ENCODE assay signal across 25 cellular contexts in the genomic region with DNA sequence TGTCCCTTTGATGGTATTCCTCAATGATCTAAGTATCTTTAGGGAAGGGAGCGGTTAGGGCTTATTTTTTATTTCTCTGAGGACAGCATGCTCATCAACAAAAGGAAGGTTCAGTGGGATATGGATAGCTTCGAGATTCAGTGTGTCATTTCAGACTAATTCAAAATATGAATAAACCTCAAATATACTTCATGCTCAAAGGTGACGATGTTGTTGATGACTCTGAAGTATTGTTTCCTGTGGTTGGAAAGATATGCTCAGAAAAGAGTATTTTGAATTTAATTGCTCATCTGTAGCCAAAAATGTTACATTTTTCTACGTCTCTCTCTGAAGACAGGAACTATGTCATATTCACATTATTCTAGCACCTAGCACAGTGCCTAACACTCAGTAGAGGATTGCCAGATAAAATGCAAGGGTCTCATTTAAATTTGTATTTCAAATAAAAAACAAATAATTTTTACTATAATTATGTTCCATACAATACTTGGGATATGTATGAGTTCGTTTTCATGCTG. TPM values are rescaled to one million over a fixed set of nuclear protein-coding genes. Genes with fewer than 3 reads are reported as not detected.
A peak's percentile ranks its signal among the peaks of the same experiment; 100 is the strongest.
DNase-seq lines count a peak whose midpoint lies in the region; ATAC-seq lines count a peak whose summit lies in the region.
"Had no signal": no experiment of that assay in that cellular context is flagged by ENCODE, and none has a peak within 500 bp of the region (broad histone marks: within the 10 kb centered on the region; RNA-seq: fewer than 3 reads in every experiment).

No MANE protein-coding gene starts in this region.

- peaks cover 15% of the 10 kb centered on the region for H3K4me1 ChIP-seq in CD8-positive, alpha-beta memory T cell (ENCODE audit: insufficient read depth, low read length)
- H3K4me1 ChIP-seq: Peyer's patch had no signal

- no peaks in the 10 kb centered on the region for H3K36me3 ChIP-seq in CD8-positive, alpha-beta memory T cell (ENCODE audit: insufficient read depth, low read length)
- H3K36me3 ChIP-seq: Peyer's patch had no signal

- H3K27me3 Mint-ChIP-seq in activated CD4-positive, alpha-beta T cell treated with anti-CD3 and anti-CD28 coated beads for 36 hours = peaks cover 8% of the 10 kb centered on the region
- H3K27me3 Mint-ChIP-seq in CD8-positive, alpha-beta memory T cell = peaks cover 0 to 6% of the 10 kb centered on the region in 2 donors
- H3K27me3 Mint-ChIP-seq in immature natural killer cell (ENCODE audit: low read depth in 3 of 3) = peaks cover 0 to 8% (median 2%) of the 10 kb centered on the region in 3 donors
- H3K27me3 Mint-ChIP-seq in stimulated activated memory B cell treated with anti-CD40 and anti-IgM and Interleukin-4, amounts not matched to agents 10 μg/mL and 1 μg/mL and 100 μg/mL, for 72 hours = no peaks in the 10 kb centered on the region

- H3K27me3 ChIP-seq in CD8-positive, alpha-beta memory T cell (ENCODE audit: insufficient read depth, low read length, poor library complexity, severe bottlenecking) = no peaks in the 10 kb centered on the region
- H3K27me3 ChIP-seq: Peyer's patch had no signal

- no peak overlapping the region for H3K4me3 Mint-ChIP-seq in activated CD4-positive, alpha-beta T cell treated with anti-CD3 and anti-CD28 coated beads for 36 hours
- peak overlapping the region in 3 of 7 donors; percentile 35 to 58 (median 45) for H3K4me3 Mint-ChIP-seq in CD8-positive, alpha-beta memory T cell
- peak overlapping the region; percentile 47 to 70 (median 64) for H3K4me3 Mint-ChIP-seq in immature natural killer cell
- H3K4me3 Mint-ChIP-seq in stimulated activated memory B cell treated with anti-CD40 and anti-IgM and Interleukin-4, amounts not matched to agents 10 μg/mL and 1 μg/mL and 100 μg/mL, for 72 hours = no peak overlapping the region
- H3K4me3 Mint-ChIP-seq: HFFc6 had no signal

- no peaks in the 10 kb centered on the region for H3K9me3 ChIP-seq in CD8-positive, alpha-beta memory T cell (ENCODE audit: low read length)
- H3K9me3 ChIP-seq: Peyer's patch had no signal

- no peak for DNase-seq in activated CD4-positive, alpha-beta T cell treated with anti-CD3 and anti-CD28 coated beads for 36 hours
- no peak for DNase-seq in activated CD4-positive, alpha-beta T cell treated with anti-CD3 and anti-CD28 coated beads, Interleukin-2, amount 50 U/mL, for 1 hour
- no peak for DNase-seq in CD8-positive, alpha-beta memory T cell
- peak in 1 of 3 donors; percentile 24 for DNase-seq in immature natural killer cell
- DNase-seq in NCI-H1417 (lab: John Stamatoyannopoulos, UW) = no peak
- no peak for DNase-seq in epidermal melanocyte (ENCODE audit: insufficient read length, low spot score)
- DNase-seq: 8988T, AML-193, H7, HFFc6, Karpas-422, MV-4-11, NCI-H1105 treated with DMSO at 0.1 percent for 48 hours, NCI-H1694, NCI-H2081, NCI-H2171, NCI-H345, NCI-H524, NCI-H82, Peyer's patch had no signal

- CTCF ChIA-PET in activated CD4-positive, alpha-beta T cell treated with anti-CD3 and anti-CD28 coated beads for 36 hours (lab: Charles Lee) = no interaction called here
- CTCF ChIA-PET in CD8-positive, alpha-beta memory T cell (lab: Charles Lee) = no interaction called here

- no peaks in the 10 kb centered on the region for H3K9me3 Mint-ChIP-seq in activated CD4-positive, alpha-beta T cell treated with anti-CD3 and anti-CD28 coated beads for 36 hours (ENCODE audit: low read depth)
- peaks cover 0 to 2% (median 0%) of the 10 kb centered on the region in 5 donors for H3K9me3 Mint-ChIP-seq in CD8-positive, alpha-beta memory T cell
- peaks cover 0 to 2% (median 0%) of the 10 kb centered on the region in 6 donors for H3K9me3 Mint-ChIP-seq in immature natural killer cell
- H3K9me3 Mint-ChIP-seq in stimulated activated memory B cell treated with anti-CD40 and anti-IgM and Interleukin-4, amounts not matched to agents 10 μg/mL and 1 μg/mL and 100 μg/mL, for 72 hours = peaks cover 3% of the 10 kb centered on the region

- POLR2A ChIA-PET in activated CD4-positive, alpha-beta T cell treated with anti-CD3 and anti-CD28 coated beads for 36 hours (lab: Charles Lee) = no interaction called here
- POLR2A ChIA-PET in CD8-positive, alpha-beta memory T cell (lab: Charles Lee) = no interaction called here

- intact Hi-C loops in activated CD4-positive, alpha-beta T cell treated with anti-CD3 and anti-CD28 coated beads for 36 hours (cut with DNase I, micrococcal nuclease) = loop anchor here in 1 of 2 experiments (5.0 kb wide), 1 partner anchor 60 kb away; no protein-coding TSS in a partner anchor

- peaks cover 2% of the 10 kb centered on the region for H3K4me1 Mint-ChIP-seq in activated CD4-positive, alpha-beta T cell treated with anti-CD3 and anti-CD28 coated beads for 36 hours
- peaks cover 61 to 77% (median 72%) of the 10 kb centered on the region in 3 donors for H3K4me1 Mint-ChIP-seq in CD8-positive, alpha-beta memory T cell
- H3K4me1 Mint-ChIP-seq in immature natural killer cell = peaks cover 81 to 87% of the 10 kb centered on the region in 2 donors
- peaks cover 91% of the 10 kb centered on the region for H3K4me1 Mint-ChIP-seq in stimulated activated memory B cell treated with anti-CD40 and anti-IgM and Interleukin-4, amounts not matched to agents 10 μg/mL and 1 μg/mL and 100 μg/mL, for 72 hours

- ATAC-seq in activated CD4-positive, alpha-beta T cell treated with anti-CD3 and anti-CD28 coated beads for 36 hours = peak; percentile 63
- ATAC-seq in stimulated activated memory B cell treated with anti-CD40 and anti-IgM and Interleukin-4, amounts not matched to agents 10 μg/mL and 1 μg/mL and 100 μg/mL, for 72 hours = no peak
- ATAC-seq: SK-N-SH treated with all-trans-retinoic acid at 6 μM for 48 hours had no signal

- H3K4me3 ChIP-seq in CD8-positive, alpha-beta memory T cell (ENCODE audit: low read length) = no peak overlapping the region
- H3K4me3 ChIP-seq: Peyer's patch had no signal

- H3K36me3 Mint-ChIP-seq in activated CD4-positive, alpha-beta T cell treated with anti-CD3 and anti-CD28 coated beads for 36 hours (ENCODE audit: low read depth) = no peaks in the 10 kb centered on the region
- no peaks in the 10 kb centered on the region for H3K36me3 Mint-ChIP-seq in CD8-positive, alpha-beta memory T cell
- H3K36me3 Mint-ChIP-seq in immature natural killer cell = peaks cover 0 to 14% (median 7%) of the 10 kb centered on the region in 3 donors
- H3K36me3 Mint-ChIP-seq in stimulated activated memory B cell treated with anti-CD40 and anti-IgM and Interleukin-4, amounts not matched to agents 10 μg/mL and 1 μg/mL and 100 μg/mL, for 72 hours = peaks cover 38% of the 10 kb centered on the region

- H3K27ac ChIP-seq in CD8-positive, alpha-beta memory T cell (ENCODE audit: low read depth, low read length) = no peak overlapping the region
- H3K27ac ChIP-seq: C4-2B, Peyer's patch had no signal

- H3K27ac Mint-ChIP-seq in activated CD4-positive, alpha-beta T cell treated with anti-CD3 and anti-CD28 coated beads for 36 hours = no peak overlapping the region
- H3K27ac Mint-ChIP-seq in CD8-positive, alpha-beta memory T cell = peak overlapping the region in 7 of 8 donors; percentile 20 to 78 (median 44)
- peak overlapping the region; percentile 90 to 99 (median 96) for H3K27ac Mint-ChIP-seq in immature natural killer cell
- H3K27ac Mint-ChIP-seq in stimulated activated memory B cell treated with anti-CD40 and anti-IgM and Interleukin-4, amounts not matched to agents 10 μg/mL and 1 μg/mL and 100 μg/mL, for 72 hours = peak overlapping the region; percentile 94
- H3K27ac Mint-ChIP-seq: HFFc6 had no signal

RNA-seq across cellular contexts. Expression of gene FCRL3, which starts 1.8 kb away (rescaled TPM):
- total RNA-seq in activated CD4-positive, alpha-beta T cell treated with anti-CD3 and anti-CD28 coated beads for 36 hours = 1 to 10 TPM; 1.1 to 1.2 TPM
- total RNA-seq in CD8-positive, alpha-beta memory T cell = 10 to 100 TPM in 1 of 2 experiments, 1 to 10 TPM in 1; 8.5 to 10.5 TPM
- polyA plus RNA-seq in CD8-positive, alpha-beta memory T cell = 86.8 TPM
- polyA plus RNA-seq in immature natural killer cell = 100 to 1,000 TPM in 2 of 3 donors, 10 to 100 TPM in 1; 60.3 to 119 (median 115) TPM
- total RNA-seq: H7, HFFc6, M059J had no signal
- polyA plus RNA-seq: AG04450 had no signal

Comparison
In these comparisons a context has a peak if more than half of its experiments do, and no peak if none do; other contexts are left out.
1. H3K4me3 Mint-ChIP-seq: peak in immature natural killer cell (5 of 5); none in activated CD4-positive, alpha-beta T cell treated with anti-CD3 and anti-CD28 coated beads for 36 hours (single experiment) and stimulated activated memory B cell treated with anti-CD40 and anti-IgM and Interleukin-4, amounts not matched to agents 10 μg/mL and 1 μg/mL and 100 μg/mL, for 72 hours (single experiment).
2. RNA of gene FCRL3, which starts 1.8 kb away (total RNA-seq): 8.5 to 10.5 TPM in CD8-positive, alpha-beta memory T cell; 1.1 to 1.2 TPM in activated CD4-positive, alpha-beta T cell treated with anti-CD3 and anti-CD28 coated beads for 36 hours; every median in the first group is over 4 times any median in the second.